8 cellular contexts compared by ENCODE assay signal in genomic region chr11:20158597-20159257, GRCh38. TPM values are rescaled to one million over a fixed set of nuclear protein-coding genes. Genes with fewer than 3 reads are reported as not detected.
DNase-seq lines count a peak whose midpoint lies in the region; ATAC-seq and TF ChIP-seq lines count a peak whose summit lies in the region.

No MANE protein-coding gene starts in this region.

- DNase-seq in ACHN (peak; percentile 57), HFFc6 (peak; percentile 43), astrocyte of the spinal cord (ENCODE audit: low read depth, low spot score) (peak; percentile 69), kidney glomerular epithelial cell (lab: John Stamatoyannopoulos, UW) (peak; percentile 44), thoracic aorta (ENCODE audit: low spot score) (peak; percentile 14), NCI-H2227 treated with DMSO at 0.1 percent for 48 hours (lab: John Stamatoyannopoulos, UW) (no peak)

- H3K4me3 ChIP-seq in astrocyte of the spinal cord (ENCODE audit: low read depth, low read length) (no peak overlapping the region), thoracic aorta (no peak overlapping the region)

- H3K9me3 Mint-ChIP-seq in HFFc6 = peaks cover 10% of the 10 kb centered on the region

- H3K36me3 Mint-ChIP-seq in HFFc6 (ENCODE audit: low read depth) = peaks cover 23% of the 10 kb centered on the region

- H3K4me1 ChIP-seq in thoracic aorta (ENCODE audit: control insufficient read depth in 1 of 2, low read depth in 2 of 2) = peaks cover 6 to 22% of the 10 kb centered on the region in 2 donors

- H3K27me3 ChIP-seq in thoracic aorta (replicated peaks; ENCODE audit: insufficient read depth) = peaks cover 30% of the 10 kb centered on the region

- H3K4me1 Mint-ChIP-seq in HFFc6 (ENCODE audit: low read depth) = peaks cover 18% of the 10 kb centered on the region

- H3K27ac Mint-ChIP-seq in HFFc6 = no peak overlapping the region

- ATAC-seq in thoracic aorta (ENCODE audit: insufficient number of reproducible peaks, low FRiP score, low read depth) (no peak), GM19395 (IDR thresholded peaks at IDR 0.05; ENCODE audit: unreplicated experiment) (no peak), HG03196 (IDR thresholded peaks at IDR 0.05; ENCODE audit: unreplicated experiment) (no peak)

- no peak overlapping the region for H3K27ac ChIP-seq in thoracic aorta

- in situ Hi-C loops in ACHN (cut with HindIII; ENCODE audit: low pct_ligation_motif_present, low pct_unique_long_range_greater_than_20kb, low sequenced_read_pairs) (no loop called here), astrocyte of the spinal cord (cut with HindIII; ENCODE audit: low sequenced_read_pairs) (no loop called here)

- no peaks in the 10 kb centered on the region for H3K36me3 ChIP-seq in thoracic aorta

- H3K27me3 Mint-ChIP-seq in HFFc6 (ENCODE audit: insufficient read depth) = peaks cover 73% of the 10 kb centered on the region

- no peak overlapping the region for H3K4me3 Mint-ChIP-seq in HFFc6

- TF ChIP-seq CTCF in HFFc6 (IDR thresholded peaks at IDR 0.05) (no peak), astrocyte of the spinal cord (IDR thresholded peaks at IDR 0.05; ENCODE audit: low read depth, low read length) (no peak), thoracic aorta (IDR thresholded peaks at IDR 0.05) (no peak)

- no peaks in the 10 kb centered on the region for H3K9me3 ChIP-seq in thoracic aorta

RNA-seq across cellular contexts. Expression of gene DBX1, which starts 1.5 kb away (rescaled TPM):
- not detected for total RNA-seq in HFFc6 (2021; fragmentation: NEBNext Ultra II Directional; extraction: Animal tissue kit (Norgen Biotek cat#: 25700))
- not detected for total RNA-seq in thoracic aorta
